Comparison of ENCODE assay signal across 14 cellular contexts in genomic region chrX:12548746-12549145, GRCh38.
DNase-seq lines count a peak whose midpoint lies in the region; ATAC-seq and TF ChIP-seq lines count a peak whose summit lies in the region.
"Had no signal": no experiment of that assay in that cellular context is flagged by ENCODE, and none has a peak within 500 bp of the region (broad histone marks: within the 10 kb centered on the region; RNA-seq: fewer than 3 reads in every experiment).

No MANE protein-coding gene starts in this region.

- H3K23ac ChIP-seq in neuronal stem cell (ENCODE audit: low read depth, low read length, poor library complexity) = no peak overlapping the region

- in situ Hi-C loops in T47D (cut with HindIII; ENCODE audit: low pct_unique_long_range_greater_than_20kb, low sequenced_read_pairs) = no loop called here

- no peaks in the 10 kb centered on the region for H3K9me3 ChIP-seq in neuronal stem cell (replicated peaks in 1 of 2; ENCODE audit: control insufficient read depth in 2 of 2, insufficient read depth in 1 of 2, low read depth in 1 of 2, low read length in 2 of 2)
- no peaks in the 10 kb centered on the region for H3K9me3 ChIP-seq in esophagus muscularis mucosa
- H3K9me3 ChIP-seq: stomach had no signal

- no peaks in the 10 kb centered on the region for H3K4me1 Mint-ChIP-seq in stimulated activated memory B cell treated with anti-CD40 and anti-IgM and Interleukin-4, amounts not matched to agents 10 μg/mL and 1 μg/mL and 100 μg/mL, for 72 hours
- H3K4me1 Mint-ChIP-seq: activated naive CD4-positive, alpha-beta T cell treated with anti-CD3 and anti-CD28 coated beads, Interleukin-2, amount 10 ng/mL, durations not matched to agents 7 days and 5 days; mesothelial cell of epicardium had no signal

- H3K9ac ChIP-seq in neuronal stem cell (ENCODE audit: low read depth, low read length, poor library complexity) = no peak overlapping the region

- intact Hi-C loops in esophagus muscularis mucosa (cut with DNase I) = no loop called here

- no peaks in the 10 kb centered on the region for H3K27me3 ChIP-seq in neuronal stem cell (ENCODE audit: control insufficient read depth in 3 of 3, insufficient read depth in 3 of 3, low read depth in 1 of 3, low read length in 3 of 3)
- no peaks in the 10 kb centered on the region for H3K27me3 ChIP-seq in esophagus muscularis mucosa
- H3K27me3 ChIP-seq: stomach had no signal

- H3K14ac ChIP-seq in neuronal stem cell (ENCODE audit: low read length) = no peak overlapping the region

- H3K79me1 ChIP-seq in neuronal stem cell (ENCODE audit: low read depth, low read length) = no peaks in the 10 kb centered on the region

- H3K36me3 ChIP-seq in neuronal stem cell (replicated peaks in 1 of 2; ENCODE audit: control insufficient read depth in 2 of 2, insufficient read depth in 2 of 2, low read length in 2 of 2) = no peaks in the 10 kb centered on the region
- no peaks in the 10 kb centered on the region for H3K36me3 ChIP-seq in esophagus muscularis mucosa
- H3K36me3 ChIP-seq: stomach had no signal

- WGBS in neuronal stem cell (ENCODE audit: extremely low coverage in 2 of 2, insufficient read length in 2 of 2, insufficient replicate concordance in 1 of 2), 2 donors = no CpG with 5 or more reads among the region's 1 CpG
- 6% methylated on average over 1 of the region's 1 CpG for WGBS in esophagus muscularis mucosa

- H2AK5ac ChIP-seq in neuronal stem cell (ENCODE audit: low read depth, low read length) = no peak overlapping the region

- no peak overlapping the region for H2BK12ac ChIP-seq in neuronal stem cell (ENCODE audit: low read length)

- H3K27me3 Mint-ChIP-seq in stimulated activated memory B cell treated with anti-CD40 and anti-IgM and Interleukin-4, amounts not matched to agents 10 μg/mL and 1 μg/mL and 100 μg/mL, for 72 hours = no peaks in the 10 kb centered on the region
- H3K27me3 Mint-ChIP-seq: activated naive CD4-positive, alpha-beta T cell treated with anti-CD3 and anti-CD28 coated beads, Interleukin-2, amount 10 ng/mL, durations not matched to agents 7 days and 5 days had no signal

- H3K4me1 ChIP-seq in neuronal stem cell (ENCODE audit: control insufficient read depth in 2 of 2, insufficient read depth in 1 of 2, low read depth in 1 of 2, low read length in 2 of 2) (no peaks in the 10 kb centered on the region), esophagus muscularis mucosa (no peaks in the 10 kb centered on the region)
- H3K4me1 ChIP-seq: stomach had no signal

- no peak for TF ChIP-seq POLR2A in esophagus muscularis mucosa (IDR thresholded peaks at IDR 0.05; ENCODE audit: low read depth)

- no peak overlapping the region for H3K27ac Mint-ChIP-seq in stimulated activated memory B cell treated with anti-CD40 and anti-IgM and Interleukin-4, amounts not matched to agents 10 μg/mL and 1 μg/mL and 100 μg/mL, for 72 hours
- H3K27ac Mint-ChIP-seq: activated naive CD4-positive, alpha-beta T cell treated with anti-CD3 and anti-CD28 coated beads, Interleukin-2, amount 10 ng/mL, durations not matched to agents 7 days and 5 days; mesothelial cell of epicardium had no signal

- no peak for ATAC-seq in stimulated activated memory B cell treated with anti-CD40 and anti-IgM and Interleukin-4, amounts not matched to agents 10 μg/mL and 1 μg/mL and 100 μg/mL, for 72 hours

- no peak overlapping the region for H3K4me3 ChIP-seq in neuronal stem cell (ENCODE audit: low read length in 2 of 2)
- no peak overlapping the region for H3K4me3 ChIP-seq in esophagus muscularis mucosa
- H3K4me3 ChIP-seq: stomach had no signal

- no peak overlapping the region for H2BK5ac ChIP-seq in neuronal stem cell (ENCODE audit: low read length)

- no peak overlapping the region for H2BK120ac ChIP-seq in neuronal stem cell (ENCODE audit: low read depth, low read length)

- no peak overlapping the region for H3K18ac ChIP-seq in neuronal stem cell (ENCODE audit: low read length)

- H3K27ac ChIP-seq in neuronal stem cell (replicated peaks; ENCODE audit: low read length) (no peak overlapping the region), esophagus muscularis mucosa (replicated peaks in 1 of 4) (no peak overlapping the region)
- H3K27ac ChIP-seq: stomach had no signal

- H4K8ac ChIP-seq in neuronal stem cell (ENCODE audit: low read depth, low read length) = no peak overlapping the region

- no peaks in the 10 kb centered on the region for H3K36me3 Mint-ChIP-seq in stimulated activated memory B cell treated with anti-CD40 and anti-IgM and Interleukin-4, amounts not matched to agents 10 μg/mL and 1 μg/mL and 100 μg/mL, for 72 hours
- H3K36me3 Mint-ChIP-seq: activated naive CD4-positive, alpha-beta T cell treated with anti-CD3 and anti-CD28 coated beads, Interleukin-2, amount 10 ng/mL, durations not matched to agents 7 days and 5 days; mesothelial cell of epicardium had no signal

- H3K9me3 Mint-ChIP-seq in stimulated activated memory B cell treated with anti-CD40 and anti-IgM and Interleukin-4, amounts not matched to agents 10 μg/mL and 1 μg/mL and 100 μg/mL, for 72 hours = no peaks in the 10 kb centered on the region
- H3K9me3 Mint-ChIP-seq: activated naive CD4-positive, alpha-beta T cell treated with anti-CD3 and anti-CD28 coated beads, Interleukin-2, amount 10 ng/mL, durations not matched to agents 7 days and 5 days had no signal

- no peak overlapping the region for H3K4me3 Mint-ChIP-seq in stimulated activated memory B cell treated with anti-CD40 and anti-IgM and Interleukin-4, amounts not matched to agents 10 μg/mL and 1 μg/mL and 100 μg/mL, for 72 hours
- H3K4me3 Mint-ChIP-seq: activated naive CD4-positive, alpha-beta T cell treated with anti-CD3 and anti-CD28 coated beads, Interleukin-2, amount 10 ng/mL, durations not matched to agents 7 days and 5 days; mesothelial cell of epicardium had no signal

- TF ChIP-seq CTCF in esophagus muscularis mucosa (IDR thresholded peaks at IDR 0.05) = no peak

- H2AFZ ChIP-seq in neuronal stem cell (ENCODE audit: low read length) = no peak overlapping the region

- H3K4ac ChIP-seq in neuronal stem cell (ENCODE audit: low read length) = no peak overlapping the region

- no peak overlapping the region for H3K4me2 ChIP-seq in neuronal stem cell (ENCODE audit: insufficient read depth, low read length, poor library complexity, severe bottlenecking)

- peak; percentile 2 for DNase-seq in activated CD4-positive, alpha-beta T cell treated with anti-CD3 and anti-CD28 coated beads for 48 hours
- DNase-seq in activated CD4-positive, alpha-beta T cell treated with anti-CD3 and anti-CD28 coated beads, Interleukin-2, amount 50 U/mL, for 1 hour = no peak
- peak; percentile 61 for DNase-seq in M059J (ENCODE audit: low read depth)
- peak; percentile 10 to 69 for DNase-seq in T47D (ENCODE audit: low read depth in 1 of 2, low spot score in 1 of 2)
- peak; percentile 40 for DNase-seq in neuronal stem cell (ENCODE audit: low spot score)
- DNase-seq in esophagus muscularis mucosa (ENCODE audit: extremely low spot score) = no peak
- no peak for DNase-seq in NK-92 (lab: John Stamatoyannopoulos, UW; ENCODE audit: unreplicated experiment)
- DNase-seq: activated naive CD4-positive, alpha-beta T cell treated with anti-CD3 and anti-CD28 coated beads, Interleukin-2, amount 10 ng/mL, durations not matched to agents 7 days and 5 days; AML-193; NCI-H510A treated with DMSO at 0.1 percent for 48 hours; stomach; T1000 had no signal

- no peak for TF ChIP-seq EP300 in esophagus muscularis mucosa (IDR thresholded peaks at IDR 0.05)

- H4K91ac ChIP-seq in neuronal stem cell (ENCODE audit: low read depth, low read length, poor library complexity) = no peak overlapping the region

- no peak overlapping the region for H2BK15ac ChIP-seq in neuronal stem cell (ENCODE audit: low read length)

Comparison
In these comparisons a context has a peak if more than half of its experiments do, and no peak if none do; other contexts are left out.
1. DNase-seq: peak in activated CD4-positive, alpha-beta T cell treated with anti-CD3 and anti-CD28 coated beads for 48 hours (single experiment), M059J (single experiment), T47D (2 of 2) and neuronal stem cell (single experiment); none in activated CD4-positive, alpha-beta T cell treated with anti-CD3 and anti-CD28 coated beads, Interleukin-2, amount 50 U/mL, for 1 hour (single experiment), esophagus muscularis mucosa (single experiment) and NK-92 (single experiment).